Comparison of ENCODE assay signal across 15 cellular contexts in the genomic region with DNA sequence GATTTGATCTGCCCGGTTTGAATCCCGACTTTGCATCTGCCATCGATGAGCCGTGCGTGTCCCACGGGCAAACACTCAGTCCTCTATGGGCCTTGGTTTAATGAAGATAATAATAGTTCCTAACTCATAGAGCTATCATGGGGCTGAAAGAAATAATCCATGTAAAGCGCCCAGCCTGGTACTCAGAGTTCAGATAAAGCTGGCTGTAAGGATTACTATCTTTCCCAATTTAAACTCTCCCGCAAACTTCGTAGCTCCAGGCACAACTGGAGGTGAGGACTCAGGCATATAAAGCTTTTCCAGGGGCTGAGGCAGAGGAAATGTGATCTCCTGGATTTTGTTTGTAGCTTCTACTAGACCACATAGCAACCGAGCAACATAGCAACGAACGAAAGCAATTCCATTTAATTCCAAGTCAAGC. TPM values are rescaled to one million over a fixed set of nuclear protein-coding genes. Genes with fewer than 3 reads are reported as not detected.
DNase-seq lines count a peak whose midpoint lies in the region; ATAC-seq, FAIRE-seq and TF ChIP-seq lines count a peak whose summit lies in the region.
"Had no signal": no experiment of that assay in that cellular context is flagged by ENCODE, and none has a peak within 500 bp of the region (broad histone marks: within the 10 kb centered on the region; RNA-seq: fewer than 3 reads in every experiment).

No MANE protein-coding gene starts in this region.

- peaks cover 4 to 32% (median 18%) of the 10 kb centered on the region in 4 donors for H3K4me1 ChIP-seq in esophagus muscularis mucosa
- H3K4me1 ChIP-seq: HAP-1 had no signal

- no peaks in the 10 kb centered on the region for H3K36me3 Mint-ChIP-seq in mesothelial cell of epicardium
- H3K36me3 Mint-ChIP-seq: activated naive CD4-positive, alpha-beta T cell treated with anti-CD3 and anti-CD28 coated beads, Interleukin-2, amount 10 ng/mL, durations not matched to agents 7 days and 5 days had no signal

- peaks cover 4% of the 10 kb centered on the region for H3K9me3 Mint-ChIP-seq in mesothelial cell of epicardium
- H3K9me3 Mint-ChIP-seq: activated naive CD4-positive, alpha-beta T cell treated with anti-CD3 and anti-CD28 coated beads, Interleukin-2, amount 10 ng/mL, durations not matched to agents 7 days and 5 days had no signal

- TF ChIP-seq POLR2A in esophagus muscularis mucosa (IDR thresholded peaks at IDR 0.05; ENCODE audit: low read depth), result no peak

- 71% methylated on average over 12 of the region's 12 CpGs for WGBS in esophagus muscularis mucosa

- intact Hi-C loops in esophagus muscularis mucosa (cut with DNase I), result loop anchor here (1.0 to 10.0 kb wide), 2 partner anchors 58 to 210 kb away; no protein-coding TSS in a partner anchor

- H3K36me3 ChIP-seq in esophagus muscularis mucosa, result no peaks in the 10 kb centered on the region
- H3K36me3 ChIP-seq: HAP-1, lower lobe of right lung had no signal

- H3K4me3 ChIP-seq in AG10803 (ENCODE audit: low read length) (no peak overlapping the region), esophagus muscularis mucosa (no peak overlapping the region)
- H3K4me3 ChIP-seq: HAP-1, lower lobe of right lung had no signal

- H3K27ac Mint-ChIP-seq in mesothelial cell of epicardium, result peak overlapping the region; percentile 65
- H3K27ac Mint-ChIP-seq: activated naive CD4-positive, alpha-beta T cell treated with anti-CD3 and anti-CD28 coated beads, Interleukin-2, amount 10 ng/mL, durations not matched to agents 7 days and 5 days had no signal

- TF ChIP-seq CTCF in AG10803 (conservative IDR thresholded peaks at IDR 0.05; ENCODE audit: low read length), result no peak
- TF ChIP-seq CTCF in esophagus muscularis mucosa (IDR thresholded peaks at IDR 0.05), result no peak
- TF ChIP-seq CTCF in mesothelial cell of epicardium (IDR thresholded peaks at IDR 0.05; ENCODE audit: unreplicated experiment), result no peak

- no peak for TF ChIP-seq EP300 in esophagus muscularis mucosa (IDR thresholded peaks at IDR 0.05)

- H3K9me3 ChIP-seq in esophagus muscularis mucosa, result no peaks in the 10 kb centered on the region
- H3K9me3 ChIP-seq: HAP-1, lower lobe of right lung had no signal

- no peak overlapping the region for H3K4me3 Mint-ChIP-seq in mesothelial cell of epicardium
- H3K4me3 Mint-ChIP-seq: activated naive CD4-positive, alpha-beta T cell treated with anti-CD3 and anti-CD28 coated beads, Interleukin-2, amount 10 ng/mL, durations not matched to agents 7 days and 5 days had no signal

- peaks cover 18% of the 10 kb centered on the region for H3K4me1 Mint-ChIP-seq in mesothelial cell of epicardium
- H3K4me1 Mint-ChIP-seq: activated naive CD4-positive, alpha-beta T cell treated with anti-CD3 and anti-CD28 coated beads, Interleukin-2, amount 10 ng/mL, durations not matched to agents 7 days and 5 days had no signal

- DNase-seq in AG10803 (ENCODE audit: low read depth) (peak; percentile 22), LHCN-M2 (ENCODE audit: low read depth) (peak; percentile 39), esophagus muscularis mucosa (ENCODE audit: extremely low spot score) (no peak), mesothelial cell of epicardium (ENCODE audit: low spot score in 2 of 2, unreplicated experiment in 2 of 2) (no peak), RCC 7860 (ENCODE audit: low spot score) (no peak), NCI-H446 (lab: John Stamatoyannopoulos, UW) (no peak), middle frontal gyrus (ENCODE audit: extremely low spot score, low spot score) (no peak)
- DNase-seq: activated CD4-positive, CD25-positive, alpha-beta regulatory T cell treated with anti-CD3 and anti-CD28 coated beads, Interleukin-2, amount 50 U/mL, for 72 hours; activated CD8-positive, alpha-beta memory T cell treated with anti-CD3 and anti-CD28 coated beads, Interleukin-2, amount 50 U/mL, for 48 hours; lower lobe of right lung had no signal

- H3K27me3 ChIP-seq in esophagus muscularis mucosa, result no peaks in the 10 kb centered on the region

- H3K27ac ChIP-seq in esophagus muscularis mucosa (replicated peaks in 1 of 4), result peak overlapping the region in 3 of 4 donors; percentile 16 to 50 (median 35)
- H3K27ac ChIP-seq: epithelial cell of prostate, lower lobe of right lung had no signal

- FAIRE-seq in RCC 7860 (lab: Jason Lieb, UNC), result no peak

- H3K27me3 Mint-ChIP-seq in mesothelial cell of epicardium (ENCODE audit: low read depth), result no peaks in the 10 kb centered on the region

- no peak for ATAC-seq in activated CD4-positive, CD25-positive, alpha-beta regulatory T cell treated with anti-CD3 and anti-CD28 coated beads, Interleukin-2, amount 50 U/mL, for 24 hours

RNA-seq across cellular contexts. Expression of a gene that starts 16.3 kb away (rescaled TPM):
- total RNA-seq in LHCN-M2 (2014; rRNA removed) (not detected in 2 replicates), esophagus muscularis mucosa (not detected), mesothelial cell of epicardium (0.18 to 0.45 TPM (median 0.36 TPM) in 3 replicates)
- polyA plus RNA-seq in LHCN-M2 (2012), result not detected
- total RNA-seq: T-helper 1 cell treated with Interleukin-12 subunit alpha and Interleukin-12 subunit beta and Interleukin-4 antibody, amounts not matched to agents 30 ng/mL and 1 ng/mL, for 36 hours had no signal

RNA-seq across cellular contexts. Expression of a gene that starts 40.9 kb away (rescaled TPM):
- total RNA-seq in LHCN-M2 (2014; rRNA removed) (not detected in 2 replicates), esophagus muscularis mucosa (1 to 10 TPM; 3.0 to 7.2 (median 4.7) TPM), mesothelial cell of epicardium (64.8 to 68.2 TPM (median 65.7 TPM) in 3 replicates)
- polyA plus RNA-seq in LHCN-M2 (2012), result not detected
- total RNA-seq: T-helper 1 cell treated with Interleukin-12 subunit alpha and Interleukin-12 subunit beta and Interleukin-4 antibody, amounts not matched to agents 30 ng/mL and 1 ng/mL, for 36 hours had no signal

Comparison
In these comparisons a context has a peak if more than half of its experiments do, and no peak if none do; other contexts are left out.
1. DNase-seq: peak in AG10803 (single experiment) and LHCN-M2 (single experiment); none in esophagus muscularis mucosa (single experiment), mesothelial cell of epicardium (0 of 2), RCC 7860 (single experiment), NCI-H446 (0 of 2) and middle frontal gyrus (single experiment).